Comparison of ENCODE assay signal across 8 cellular contexts in genomic region chr3:39808467-39809180, GRCh38. TPM values are rescaled to one million over a fixed set of nuclear protein-coding genes. Genes with fewer than 3 reads are reported as not detected.
DNase-seq lines count a peak whose midpoint lies in the region; ATAC-seq and TF ChIP-seq lines count a peak whose summit lies in the region.

No MANE protein-coding gene starts in this region.

- H3K4me3 Mint-ChIP-seq in CD14-positive monocyte = peak overlapping the region; percentile 49 to 79
- H3K4me3 Mint-ChIP-seq in activated T-helper 17 cell treated with anti-CD3 and anti-CD28 coated beads, Interleukin-2, amount 50 U/mL, for 72 hours = peak overlapping the region; percentile 64

- TF ChIP-seq RAD21 in HCT116 (IDR thresholded peaks at IDR 0.05; ENCODE audit: low read depth) = no peak

- H3K4me3 ChIP-seq in HCT116 (replicated peaks in 1 of 2; ENCODE audit: low read depth in 1 of 2, low read length in 2 of 2) (no peak overlapping the region), iPS-11a (ENCODE audit: low read depth, low read length) (peak overlapping the region; percentile 60), gastrocnemius medialis (peak overlapping the region; percentile 49 to 54 (median 50))

- ATAC-seq in HCT116 (no peak; the same call in 1 of the 2 replicates), gastrocnemius medialis (peak; percentile 35 to 40)
- no peak for ATAC-seq in activated T-helper 17 cell treated with anti-CD3 and anti-CD28 coated beads, Interleukin-2, amount 50 U/mL, for 72 hours (replicated peaks)

- no peak overlapping the region for H3K27ac ChIP-seq in HCT116 (ENCODE audit: low read depth, low read length)
- peak overlapping the region in 2 of 4 donors; percentile 30 to 58 for H3K27ac ChIP-seq in gastrocnemius medialis

- POLR2A ChIA-PET in HCT116 (lab: Charles Lee) = no interaction called here

- RAD21 ChIA-PET in HCT116 (lab: Charles Lee; ENCODE audit: low non-redundant PET in 1 of 2, low total read pairs in 2 of 2, uncharacterized antibody in 2 of 2, unreplicated experiment in 2 of 2) = no interaction called here

- H3K9me3 Mint-ChIP-seq in CD14-positive monocyte = peaks cover 0 to 17% (median 7%) of the 10 kb centered on the region in 7 donors
- no peaks in the 10 kb centered on the region for H3K9me3 Mint-ChIP-seq in activated T-helper 17 cell treated with anti-CD3 and anti-CD28 coated beads, Interleukin-2, amount 50 U/mL, for 72 hours

- DNase-seq in CD14-positive monocyte (ENCODE audit: low spot score) = no peak
- DNase-seq in HCT116 (ENCODE audit: low read depth, low spot score) = no peak
- DNase-seq in gastrocnemius medialis = no peak
- DNase-seq in GM20000 (ENCODE audit: low spot score) = no peak
- DNase-seq in SW 1271 (lab: John Stamatoyannopoulos, UW) = no peak
- DNase-seq in HuH-7 (ENCODE audit: low spot score) = no peak

- no peaks in the 10 kb centered on the region for H4K20me1 ChIP-seq in HCT116 (ENCODE audit: insufficient read depth)

- H3K9ac ChIP-seq in HCT116 (ENCODE audit: low read length) = no peak overlapping the region

- H3K9me3 ChIP-seq in HCT116 (ENCODE audit: control insufficient read depth in 1 of 2, insufficient read depth in 1 of 2, low read depth in 1 of 2, low read length in 2 of 2) (no peaks in the 10 kb centered on the region; a peak in 1 of 4 replicates), gastrocnemius medialis (no peaks in the 10 kb centered on the region)

- TF ChIP-seq POLR2A in HCT116 (IDR thresholded peaks at IDR 0.05; ENCODE audit: borderline replicate concordance, extremely low read depth, insufficient read depth, insufficient read length) (no peak), gastrocnemius medialis (IDR thresholded peaks at IDR 0.05) (no peak)

- peaks cover 64 to 74% (median 64%) of the 10 kb centered on the region in 3 donors for H3K27me3 Mint-ChIP-seq in CD14-positive monocyte (ENCODE audit: low read depth in 3 of 3)
- H3K27me3 Mint-ChIP-seq in activated T-helper 17 cell treated with anti-CD3 and anti-CD28 coated beads, Interleukin-2, amount 50 U/mL, for 72 hours = peaks cover 67% of the 10 kb centered on the region

- peaks cover 10% of the 10 kb centered on the region for H3K4me1 Mint-ChIP-seq in CD14-positive monocyte
- peaks cover 5% of the 10 kb centered on the region for H3K4me1 Mint-ChIP-seq in activated T-helper 17 cell treated with anti-CD3 and anti-CD28 coated beads, Interleukin-2, amount 50 U/mL, for 72 hours

- H3K4me1 ChIP-seq in HCT116 (ENCODE audit: control insufficient read depth in 1 of 2, insufficient read depth in 2 of 2, low read length in 2 of 2) = peaks cover 7 to 8% of the 10 kb centered on the region in 2 experiments; a peak in 3 of 4 replicates
- H3K4me1 ChIP-seq in gastrocnemius medialis = peaks cover 7 to 8% of the 10 kb centered on the region in 2 donors

- in situ Hi-C loops in gastrocnemius medialis (cut with MboI; ENCODE audit: low sequenced_read_pairs in 4 of 4) = no loop called here

- no TSS peak for BruUV-seq in HCT116 (replicated peaks; lab: Mats Ljungman, UMichigan)

- H3K9me2 ChIP-seq in HCT116 (ENCODE audit: insufficient read depth) = no peaks in the 10 kb centered on the region

- CTCF ChIA-PET in HCT116 (lab: Charles Lee) = no interaction called here

- no peaks in the 10 kb centered on the region for H3K79me2 ChIP-seq in HCT116 (ENCODE audit: insufficient read depth, low read length)

- intact Hi-C loops in CD14-positive monocyte (cut with micrococcal nuclease) = no loop called here
- intact Hi-C loops in HCT116 (cut with micrococcal nuclease) = no loop called here
- intact Hi-C loops in gastrocnemius medialis (cut with DNase I; ENCODE audit: low total_unique reads) = no loop called here

- peaks cover 40% of the 10 kb centered on the region for H3K27me3 ChIP-seq in HCT116 (ENCODE audit: insufficient read depth, low read length)
- peaks cover 15 to 36% (median 24%) of the 10 kb centered on the region in 3 donors for H3K27me3 ChIP-seq in gastrocnemius medialis

- no peak overlapping the region for H3K27ac Mint-ChIP-seq in CD14-positive monocyte
- H3K27ac Mint-ChIP-seq in activated T-helper 17 cell treated with anti-CD3 and anti-CD28 coated beads, Interleukin-2, amount 50 U/mL, for 72 hours = no peak overlapping the region

- H3K36me3 ChIP-seq in HCT116 (ENCODE audit: control insufficient read depth in 1 of 2, insufficient read depth in 2 of 2, low read length in 2 of 2) = no peaks in the 10 kb centered on the region
- no peaks in the 10 kb centered on the region for H3K36me3 ChIP-seq in gastrocnemius medialis

- peaks cover 5 to 8% of the 10 kb centered on the region in 2 donors for H3K36me3 Mint-ChIP-seq in CD14-positive monocyte
- H3K36me3 Mint-ChIP-seq in activated T-helper 17 cell treated with anti-CD3 and anti-CD28 coated beads, Interleukin-2, amount 50 U/mL, for 72 hours (ENCODE audit: low read depth) = peaks cover 5% of the 10 kb centered on the region

- H2AFZ ChIP-seq in HCT116 (ENCODE audit: low read depth, low read length, poor library complexity, severe bottlenecking) = no peak overlapping the region

- TF ChIP-seq CTCF in CD14-positive monocyte (IDR thresholded peaks at IDR 0.05) = no peak
- no peak for TF ChIP-seq CTCF in HCT116 (IDR thresholded peaks at IDR 0.05 in 2 of 3, conservative IDR thresholded peaks at IDR 0.05 in 1 of 3; ENCODE audit: borderline replicate concordance in 1 of 3, insufficient read depth in 1 of 3, low read depth in 2 of 3, low read length in 2 of 3)
- no peak for TF ChIP-seq CTCF in gastrocnemius medialis (IDR thresholded peaks at IDR 0.05 in 4 of 5, conservative IDR thresholded peaks at IDR 0.05 in 1 of 5)
- no peak for TF ChIP-seq CTCF in GM20000 (IDR thresholded peaks at IDR 0.05; ENCODE audit: extremely low read depth, missing control alignments)

- peak overlapping the region; percentile 23; the same call in 1 of the 2 replicates for H3K4me2 ChIP-seq in HCT116 (ENCODE audit: low read length)

TF ChIP-seq in HCT116, 20 proteins besides CTCF, POLR2A, EP300 and RAD21:
- TF ChIP-seq, protein P1, sequence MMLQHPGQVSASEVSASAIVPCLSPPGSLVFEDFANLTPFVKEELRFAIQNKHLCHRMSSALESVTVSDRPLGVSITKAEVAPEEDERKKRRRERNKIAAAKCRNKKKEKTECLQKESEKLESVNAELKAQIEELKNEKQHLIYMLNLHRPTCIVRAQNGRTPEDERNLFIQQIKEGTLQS (IDR thresholded peaks at IDR 0.05) = no peak
- TF ChIP-seq REST (IDR thresholded peaks at IDR 0.05; ENCODE audit: low read depth) (no peak), EZH2 (IDR thresholded peaks at IDR 0.05) (no peak), TCF7L2 (IDR thresholded peaks at IDR 0.05; ENCODE audit: borderline replicate concordance, extremely low read depth, insufficient read depth, insufficient read length) (no peak), ZFX (IDR thresholded peaks at IDR 0.05) (no peak)

RNA-seq across cellular contexts. Expression of gene MYRIP, which starts 0.8 kb away (rescaled TPM):
- not detected for polyA plus RNA-seq in CD14-positive monocyte
- total RNA-seq in HCT116 (2021; ENCODE audit: unreplicated experiment) = 0.44 TPM
- polyA plus RNA-seq in HCT116 (2012) = 0.19 and 0.27 TPM in 2 replicates
- total RNA-seq in activated T-helper 17 cell treated with anti-CD3 and anti-CD28 coated beads, Interleukin-2, amount 50 U/mL, for 72 hours = not detected
- total RNA-seq in gastrocnemius medialis = 1 to 10 TPM in 3 of 4 donors, under 1 TPM in 1; 0.66 to 1.9 (median 1.5) TPM

Comparison
In these comparisons a context has a peak if more than half of its experiments do, and no peak if none do; other contexts are left out.
1. ATAC-seq: peak in gastrocnemius medialis (2 of 2); none in HCT116 (single experiment) and activated T-helper 17 cell treated with anti-CD3 and anti-CD28 coated beads, Interleukin-2, amount 50 U/mL, for 72 hours (single experiment).
2. H3K4me3 ChIP-seq: peak in iPS-11a (single experiment) and gastrocnemius medialis (4 of 4); none in HCT116 (0 of 2).